In the genomic region with DNA sequence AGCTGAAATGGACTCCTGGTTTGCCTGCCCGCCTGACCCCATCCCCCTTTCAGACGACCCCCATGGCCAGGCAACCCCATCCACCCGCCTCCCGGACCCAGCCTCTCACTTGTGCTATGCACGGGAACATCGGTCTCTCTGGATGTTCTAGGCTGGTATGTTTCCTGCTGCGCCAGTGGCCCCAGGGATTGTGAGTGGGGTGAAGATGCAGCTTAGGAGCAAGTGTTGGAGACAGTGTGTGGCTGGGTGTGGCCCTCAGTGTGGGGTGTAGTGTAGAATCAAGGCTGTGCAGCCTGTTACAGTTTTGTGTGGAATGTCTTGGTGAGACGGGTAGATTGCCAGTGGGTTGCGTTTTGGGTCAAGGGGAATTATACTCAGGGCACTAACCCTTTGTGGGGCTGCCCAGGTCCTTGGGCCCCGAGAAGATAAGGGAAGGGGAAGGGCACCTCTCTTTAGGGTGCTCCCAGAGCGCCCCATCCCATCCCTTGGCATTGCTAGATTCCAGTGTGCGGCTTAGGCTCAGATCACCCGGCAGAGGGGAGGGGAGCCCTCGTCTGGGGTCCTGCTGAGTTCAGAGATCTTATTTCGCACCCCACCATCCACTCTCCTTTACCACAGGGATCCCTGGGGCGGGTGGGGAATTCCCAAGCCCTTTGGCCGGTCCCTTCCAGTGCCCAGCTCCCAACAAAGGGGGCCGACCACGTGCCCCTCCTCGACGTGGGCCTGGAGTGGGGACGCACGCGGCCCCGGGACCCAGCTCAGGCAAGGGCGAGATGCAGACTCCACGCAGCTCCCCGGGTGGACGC, we compare ENCODE assay signal across 8 cellular contexts. TPM values are rescaled to one million over a fixed set of nuclear protein-coding genes. Genes with fewer than 3 reads are reported as not detected.
DNase-seq lines count a peak whose midpoint lies in the region; ATAC-seq, FAIRE-seq and TF ChIP-seq lines count a peak whose summit lies in the region.

No MANE protein-coding gene starts in this region.

- no peak; the same call in 2 of the 3 replicates for ATAC-seq in GM23338
- no peak for ATAC-seq in GM19463 (IDR thresholded peaks at IDR 0.05; ENCODE audit: unreplicated experiment)
- ATAC-seq in GM19455 (IDR thresholded peaks at IDR 0.05; ENCODE audit: unreplicated experiment): no peak

- no peaks in the 10 kb centered on the region for H3K9me3 ChIP-seq in skeletal muscle tissue (ENCODE audit: control insufficient read depth in 3 of 3, low read length in 3 of 3)

- H4K20me1 ChIP-seq in GM23338 (replicated peaks; ENCODE audit: insufficient read depth): peaks cover 6% of the 10 kb centered on the region; the same call in 1 of the 2 replicates

- no peak for TF ChIP-seq POLR2A in H54 (IDR thresholded peaks at IDR 0.05; ENCODE audit: low read depth, low read length)

- H3K4me3 Mint-ChIP-seq in GM23338 (peak overlapping the region; percentile 75), glutamatergic neuron (ENCODE audit: unreplicated experiment) (peak overlapping the region; percentile 22)

- H3K27ac ChIP-seq in GM23338 (ENCODE audit: low read depth): no peak overlapping the region
- H3K27ac ChIP-seq in VCaP: peak overlapping the region; percentile 77; the same call in 1 of the 2 replicates
- H3K27ac ChIP-seq in skeletal muscle tissue (ENCODE audit: low read depth, low read length): peak overlapping the region; percentile 93

- TF ChIP-seq CTCF in GM23338 (conservative IDR thresholded peaks at IDR 0.05; ENCODE audit: low read depth in 2 of 2): no peak
- TF ChIP-seq CTCF in VCaP (conservative IDR thresholded peaks at IDR 0.05): no peak
- no peak for TF ChIP-seq CTCF in glutamatergic neuron (IDR thresholded peaks at IDR 0.05; ENCODE audit: partially characterized antibody, unreplicated experiment)

- H3K27me3 ChIP-seq in GM23338 (ENCODE audit: insufficient read depth) (peaks cover 81% of the 10 kb centered on the region), skeletal muscle tissue (ENCODE audit: control insufficient read depth in 3 of 3, insufficient read depth in 3 of 3, low read length in 3 of 3) (peaks cover 0 to 8% (median 0%) of the 10 kb centered on the region in 3 donors)

- peak overlapping the region in 2 of 3 donors; percentile 80 to 86 for H3K9ac ChIP-seq in skeletal muscle tissue (ENCODE audit: low read depth in 1 of 3, low read length in 3 of 3)

- H3K27ac Mint-ChIP-seq in GM23338: no peak overlapping the region
- no peak overlapping the region for H3K27ac Mint-ChIP-seq in glutamatergic neuron (ENCODE audit: unreplicated experiment)

- H3K9me2 ChIP-seq in GM23338 (ENCODE audit: insufficient read depth): no peaks in the 10 kb centered on the region

- H3K4me3 ChIP-seq in GM23338 (peak overlapping the region; percentile 84), skeletal muscle tissue (ENCODE audit: low read length in 3 of 3) (peak overlapping the region; percentile 77 to 81 (median 79))

- peaks cover 6% of the 10 kb centered on the region; the same call in 1 of the 2 replicates for H3F3A ChIP-seq in GM23338 (replicated peaks; ENCODE audit: low read depth)

- H3K9me3 Mint-ChIP-seq in GM23338: no peaks in the 10 kb centered on the region
- peaks cover 5% of the 10 kb centered on the region for H3K9me3 Mint-ChIP-seq in glutamatergic neuron (ENCODE audit: unreplicated experiment)

- no peaks in the 10 kb centered on the region for H3K36me3 ChIP-seq in GM23338 (ENCODE audit: insufficient read depth)
- no peaks in the 10 kb centered on the region for H3K36me3 ChIP-seq in skeletal muscle tissue (ENCODE audit: control insufficient read depth in 3 of 3, insufficient read depth in 3 of 3, low read length in 3 of 3)

- FAIRE-seq in H54 (lab: Jason Lieb, UNC): no peak

- H3K27me3 Mint-ChIP-seq in GM23338 (ENCODE audit: insufficient read depth, low read depth, poor library complexity): peaks cover 58% of the 10 kb centered on the region
- peaks cover 11% of the 10 kb centered on the region for H3K27me3 Mint-ChIP-seq in glutamatergic neuron (ENCODE audit: unreplicated experiment)

- H3K79me2 ChIP-seq in GM23338 (replicated peaks; ENCODE audit: insufficient read depth): no peaks in the 10 kb centered on the region

- peak overlapping the region; percentile 97 for H3K4me2 ChIP-seq in GM23338

- DNase-seq in GM23338 (ENCODE audit: low spot score): no peak
- DNase-seq in glutamatergic neuron: no peak
- DNase-seq in iPS-NIHi7 (ENCODE audit: extremely low spot score): no peak
- no peak for DNase-seq in H54 (ENCODE audit: insufficient read length, low spot score)

- H2AFZ ChIP-seq in GM23338: no peak overlapping the region; the same call in 1 of the 2 replicates

- H3K4me1 ChIP-seq in GM23338 (ENCODE audit: insufficient read depth): peaks cover under 1% of the 10 kb centered on the region
- H3K4me1 ChIP-seq in skeletal muscle tissue (ENCODE audit: control insufficient read depth in 3 of 3, insufficient read depth in 3 of 3, low read length in 3 of 3): peaks cover 20 to 47% (median 25%) of the 10 kb centered on the region in 3 donors

- H3K36me3 Mint-ChIP-seq in GM23338 (ENCODE audit: low read depth) (no peaks in the 10 kb centered on the region), glutamatergic neuron (ENCODE audit: unreplicated experiment) (no peaks in the 10 kb centered on the region)

- peaks cover 6% of the 10 kb centered on the region; the same call in 2 of the 3 replicates for H3K4me1 Mint-ChIP-seq in GM23338
- H3K4me1 Mint-ChIP-seq in glutamatergic neuron (ENCODE audit: low read depth, unreplicated experiment): peaks cover 24% of the 10 kb centered on the region

TF ChIP-seq in GM23338, 12 proteins besides CTCF, POLR2A, EP300 and RAD21:
- TF ChIP-seq EZH2phosphoT487 (IDR thresholded peaks at IDR 0.05; ENCODE audit: unreplicated experiment) (no peak), ZNF114 (CRISPR knock-in tag; IDR thresholded peaks at IDR 0.05) (no peak), EZH2 (IDR thresholded peaks at IDR 0.05; ENCODE audit: low read depth, unreplicated experiment) (peak; percentile 40)

RNA-seq across cellular contexts. Expression of a gene that starts 4.6 kb away (rescaled TPM):
- 0.90 and 1.2 TPM in 2 replicates for total RNA-seq in GM23338 (2014; rRNA removed; shearing (Covaris generic))
- polyA plus RNA-seq in GM23338 (2016; fragmentation: Nextera tagmentation; extraction: Ambion mirVana): 0.19 and 0.24 TPM in 2 replicates
- total RNA-seq in glutamatergic neuron (ENCODE audit: unreplicated experiment) (36.0 TPM), skeletal muscle tissue (16.7 TPM)
